11 cellular contexts compared by ENCODE assay signal in genomic region chr17:39121919-39122318, GRCh38. TPM values are rescaled to one million over a fixed set of nuclear protein-coding genes. Genes with fewer than 3 reads are reported as not detected.
"Had no signal": no experiment of that assay in that cellular context is flagged by ENCODE, and none has a peak within 500 bp of the region (broad histone marks: within the 10 kb centered on the region; RNA-seq: fewer than 3 reads in every experiment).

No MANE protein-coding gene starts in this region.

RNA-seq across cellular contexts. Expression of gene PLXDC1, which starts 29.5 kb away (rescaled TPM):
- total RNA-seq: activated B cell treated with CpG ODN at 0.5 μM for 24 hours had no signal

RNA-seq across cellular contexts. Expression of gene ARL5C, which starts 44.0 kb away (rescaled TPM):
- total RNA-seq: activated B cell treated with CpG ODN at 0.5 μM for 24 hours; activated CD4-positive, alpha-beta memory T cell treated with anti-CD3 and anti-CD28 coated beads for 36 hours; activated CD4-positive, alpha-beta T cell treated with anti-CD3 and anti-CD28 coated beads for 36 hours; activated CD4-positive, alpha-beta T cell treated with anti-CD3 and anti-CD28 coated beads, Interleukin-2, amount 10 ng/mL, durations not matched to agents 24 days and 14 days; activated CD8-positive, alpha-beta memory T cell treated with anti-CD3 and anti-CD28 coated beads for 36 hours; activated CD8-positive, alpha-beta T cell treated with anti-CD3 and anti-CD28 coated beads for 36 hours; activated CD8-positive, alpha-beta T cell treated with anti-CD3 and anti-CD28 coated beads, Interleukin-2, amount 10 ng/mL, durations not matched to agents 7 days and 5 days; T-helper 1 cell treated with Interleukin-12 subunit alpha and Interleukin-12 subunit beta and Interleukin-4 antibody, amounts not matched to agents 30 ng/mL and 1 ng/mL, for 36 hours; T-helper 17 cell; T-helper 2 cell treated with Interferon-gamma antibody and Interleukin-4, amounts not matched to agents 100 ng/mL and 5 ng/mL, for 36 hours; WTC11 had no signal
